1 cellular context compared by ENCODE assay signal in genomic region chr2:170076189-170076588, GRCh38.
TF ChIP-seq lines count a peak whose summit lies in the region.

No MANE protein-coding gene starts in this region.

TF ChIP-seq in H1, 55 proteins besides CTCF, POLR2A, EP300 and RAD21 (continued from another document):
- TF ChIP-seq, protein P1, sequence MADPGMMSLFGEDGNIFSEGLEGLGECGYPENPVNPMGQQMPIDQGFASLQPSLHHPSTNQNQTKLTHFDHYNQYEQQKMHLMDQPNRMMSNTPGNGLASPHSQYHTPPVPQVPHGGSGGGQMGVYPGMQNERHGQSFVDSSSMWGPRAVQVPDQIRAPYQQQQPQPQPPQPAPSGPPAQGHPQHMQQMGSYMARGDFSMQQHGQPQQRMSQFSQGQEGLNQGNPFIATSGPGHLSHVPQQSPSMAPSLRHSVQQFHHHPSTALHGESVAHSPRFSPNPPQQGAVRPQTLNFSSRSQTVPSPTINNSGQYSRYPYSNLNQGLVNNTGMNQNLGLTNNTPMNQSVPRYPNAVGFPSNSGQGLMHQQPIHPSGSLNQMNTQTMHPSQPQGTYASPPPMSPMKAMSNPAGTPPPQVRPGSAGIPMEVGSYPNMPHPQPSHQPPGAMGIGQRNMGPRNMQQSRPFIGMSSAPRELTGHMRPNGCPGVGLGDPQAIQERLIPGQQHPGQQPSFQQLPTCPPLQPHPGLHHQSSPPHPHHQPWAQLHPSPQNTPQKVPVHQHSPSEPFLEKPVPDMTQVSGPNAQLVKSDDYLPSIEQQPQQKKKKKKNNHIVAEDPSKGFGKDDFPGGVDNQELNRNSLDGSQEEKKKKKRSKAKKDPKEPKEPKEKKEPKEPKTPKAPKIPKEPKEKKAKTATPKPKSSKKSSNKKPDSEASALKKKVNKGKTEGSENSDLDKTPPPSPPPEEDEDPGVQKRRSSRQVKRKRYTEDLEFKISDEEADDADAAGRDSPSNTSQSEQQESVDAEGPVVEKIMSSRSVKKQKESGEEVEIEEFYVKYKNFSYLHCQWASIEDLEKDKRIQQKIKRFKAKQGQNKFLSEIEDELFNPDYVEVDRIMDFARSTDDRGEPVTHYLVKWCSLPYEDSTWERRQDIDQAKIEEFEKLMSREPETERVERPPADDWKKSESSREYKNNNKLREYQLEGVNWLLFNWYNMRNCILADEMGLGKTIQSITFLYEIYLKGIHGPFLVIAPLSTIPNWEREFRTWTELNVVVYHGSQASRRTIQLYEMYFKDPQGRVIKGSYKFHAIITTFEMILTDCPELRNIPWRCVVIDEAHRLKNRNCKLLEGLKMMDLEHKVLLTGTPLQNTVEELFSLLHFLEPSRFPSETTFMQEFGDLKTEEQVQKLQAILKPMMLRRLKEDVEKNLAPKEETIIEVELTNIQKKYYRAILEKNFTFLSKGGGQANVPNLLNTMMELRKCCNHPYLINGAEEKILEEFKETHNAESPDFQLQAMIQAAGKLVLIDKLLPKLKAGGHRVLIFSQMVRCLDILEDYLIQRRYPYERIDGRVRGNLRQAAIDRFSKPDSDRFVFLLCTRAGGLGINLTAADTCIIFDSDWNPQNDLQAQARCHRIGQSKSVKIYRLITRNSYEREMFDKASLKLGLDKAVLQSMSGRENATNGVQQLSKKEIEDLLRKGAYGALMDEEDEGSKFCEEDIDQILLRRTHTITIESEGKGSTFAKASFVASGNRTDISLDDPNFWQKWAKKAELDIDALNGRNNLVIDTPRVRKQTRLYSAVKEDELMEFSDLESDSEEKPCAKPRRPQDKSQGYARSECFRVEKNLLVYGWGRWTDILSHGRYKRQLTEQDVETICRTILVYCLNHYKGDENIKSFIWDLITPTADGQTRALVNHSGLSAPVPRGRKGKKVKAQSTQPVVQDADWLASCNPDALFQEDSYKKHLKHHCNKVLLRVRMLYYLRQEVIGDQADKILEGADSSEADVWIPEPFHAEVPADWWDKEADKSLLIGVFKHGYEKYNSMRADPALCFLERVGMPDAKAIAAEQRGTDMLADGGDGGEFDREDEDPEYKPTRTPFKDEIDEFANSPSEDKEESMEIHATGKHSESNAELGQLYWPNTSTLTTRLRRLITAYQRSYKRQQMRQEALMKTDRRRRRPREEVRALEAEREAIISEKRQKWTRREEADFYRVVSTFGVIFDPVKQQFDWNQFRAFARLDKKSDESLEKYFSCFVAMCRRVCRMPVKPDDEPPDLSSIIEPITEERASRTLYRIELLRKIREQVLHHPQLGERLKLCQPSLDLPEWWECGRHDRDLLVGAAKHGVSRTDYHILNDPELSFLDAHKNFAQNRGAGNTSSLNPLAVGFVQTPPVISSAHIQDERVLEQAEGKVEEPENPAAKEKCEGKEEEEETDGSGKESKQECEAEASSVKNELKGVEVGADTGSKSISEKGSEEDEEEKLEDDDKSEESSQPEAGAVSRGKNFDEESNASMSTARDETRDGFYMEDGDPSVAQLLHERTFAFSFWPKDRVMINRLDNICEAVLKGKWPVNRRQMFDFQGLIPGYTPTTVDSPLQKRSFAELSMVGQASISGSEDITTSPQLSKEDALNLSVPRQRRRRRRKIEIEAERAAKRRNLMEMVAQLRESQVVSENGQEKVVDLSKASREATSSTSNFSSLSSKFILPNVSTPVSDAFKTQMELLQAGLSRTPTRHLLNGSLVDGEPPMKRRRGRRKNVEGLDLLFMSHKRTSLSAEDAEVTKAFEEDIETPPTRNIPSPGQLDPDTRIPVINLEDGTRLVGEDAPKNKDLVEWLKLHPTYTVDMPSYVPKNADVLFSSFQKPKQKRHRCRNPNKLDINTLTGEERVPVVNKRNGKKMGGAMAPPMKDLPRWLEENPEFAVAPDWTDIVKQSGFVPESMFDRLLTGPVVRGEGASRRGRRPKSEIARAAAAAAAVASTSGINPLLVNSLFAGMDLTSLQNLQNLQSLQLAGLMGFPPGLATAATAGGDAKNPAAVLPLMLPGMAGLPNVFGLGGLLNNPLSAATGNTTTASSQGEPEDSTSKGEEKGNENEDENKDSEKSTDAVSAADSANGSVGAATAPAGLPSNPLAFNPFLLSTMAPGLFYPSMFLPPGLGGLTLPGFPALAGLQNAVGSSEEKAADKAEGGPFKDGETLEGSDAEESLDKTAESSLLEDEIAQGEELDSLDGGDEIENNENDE (IDR thresholded peaks at IDR 0.05; ENCODE audit: insufficient replicate concordance, low read length) = no peak
- TF ChIP-seq CEBPB (IDR thresholded peaks at IDR 0.05; ENCODE audit: low read depth, low read length) (no peak), ATF2 (IDR thresholded peaks at IDR 0.05; ENCODE audit: low read length) (no peak), HDAC6 (IDR thresholded peaks at IDR 0.05; ENCODE audit: low read depth, low read length) (no peak), EGR1 (IDR thresholded peaks at IDR 0.05; ENCODE audit: borderline replicate concordance, low read depth, low read length) (no peak), TBP (IDR thresholded peaks at IDR 0.05; ENCODE audit: low read depth, low read length) (no peak), SRF (IDR thresholded peaks at IDR 0.05; ENCODE audit: low read depth, low read length) (no peak), BCL11A (IDR thresholded peaks at IDR 0.05; ENCODE audit: low read depth in 2 of 2, low read length in 2 of 2) (no peak), TEAD4 (IDR thresholded peaks at IDR 0.05; ENCODE audit: low read depth, low read length) (no peak), TAF1 (IDR thresholded peaks at IDR 0.05; ENCODE audit: low read depth, low read length) (no peak), NANOG (IDR thresholded peaks at IDR 0.05; ENCODE audit: insufficient read depth, low read depth, low read length, poor library complexity, severe bottlenecking) (no peak)
TF ChIP-seq in H1: peak in this region for 0.
